1 cellular context compared by ENCODE assay signal in the genomic region with DNA sequence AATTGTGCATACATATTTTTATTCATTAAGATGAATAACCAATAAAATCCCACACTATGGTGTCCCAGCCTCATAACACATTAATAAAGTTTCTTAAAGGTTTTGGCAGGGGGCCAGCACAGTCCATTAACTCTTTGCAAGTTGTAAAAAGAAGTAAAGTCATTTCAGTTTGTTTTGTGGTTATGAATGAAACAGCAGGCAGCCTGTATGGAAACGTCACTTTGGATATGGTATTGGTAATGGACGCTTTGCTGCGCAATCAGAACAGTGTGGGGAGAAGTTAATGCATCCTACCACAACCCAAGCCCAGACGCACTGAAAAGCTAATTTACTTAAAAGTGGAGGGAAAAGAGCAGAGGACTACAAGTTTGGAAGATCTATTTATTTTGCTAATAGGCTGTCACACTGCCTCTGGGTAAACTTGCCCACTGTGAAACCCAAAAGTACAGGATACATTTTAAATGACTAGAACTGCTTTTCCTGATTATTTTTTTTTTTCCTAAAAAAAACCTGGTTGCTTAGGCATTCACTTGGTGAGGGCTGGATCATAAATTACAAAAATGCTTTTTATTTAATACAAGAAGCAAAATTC.
A peak's percentile ranks its signal among the peaks of the same experiment; 100 is the strongest.
TF ChIP-seq lines count a peak whose summit lies in the region.

No MANE protein-coding gene starts in this region.

TF ChIP-seq in HEK293, 187 proteins besides CTCF, POLR2A, EP300 and RAD21 (continued from another document and continues in another):
- TF ChIP-seq, protein P1, sequence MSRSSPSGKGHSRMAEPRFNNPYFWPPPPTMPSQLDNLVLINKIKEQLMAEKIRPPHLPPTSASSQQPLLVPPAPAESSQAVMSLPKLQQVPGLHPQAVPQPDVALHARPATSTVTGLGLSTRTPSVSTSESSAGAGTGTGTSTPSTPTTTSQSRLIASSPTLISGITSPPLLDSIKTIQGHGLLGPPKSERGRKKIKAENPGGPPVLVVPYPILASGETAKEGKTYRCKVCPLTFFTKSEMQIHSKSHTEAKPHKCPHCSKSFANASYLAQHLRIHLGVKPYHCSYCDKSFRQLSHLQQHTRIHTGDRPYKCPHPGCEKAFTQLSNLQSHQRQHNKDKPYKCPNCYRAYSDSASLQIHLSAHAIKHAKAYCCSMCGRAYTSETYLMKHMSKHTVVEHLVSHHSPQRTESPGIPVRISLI (tag by site-specific recombination; IDR thresholded peaks at IDR 0.05): no peak
- TF ChIP-seq ZNF426 (tag by site-specific recombination; IDR thresholded peaks at IDR 0.05) (no peak), ZNF571 (tag by site-specific recombination; IDR thresholded peaks at IDR 0.05) (no peak), ZNF701 (tag by site-specific recombination; IDR thresholded peaks at IDR 0.05) (no peak), ZNF184 (tag by site-specific recombination; IDR thresholded peaks at IDR 0.05) (peak; percentile 78; the same call in 1 of the 2 replicates), WT1 (tag by site-specific recombination; IDR thresholded peaks at IDR 0.05) (peak; percentile 87), MYNN (tag by site-specific recombination; IDR thresholded peaks at IDR 0.05; ENCODE audit: borderline replicate concordance) (no peak), ZNF16 (tag by site-specific recombination; IDR thresholded peaks at IDR 0.05; ENCODE audit: low read depth) (no peak), ZNF266 (tag by site-specific recombination; IDR thresholded peaks at IDR 0.05; ENCODE audit: low read depth) (no peak), ZNF629 (tag by site-specific recombination; IDR thresholded peaks at IDR 0.05) (peak; percentile 81), ZNF549 (tag by site-specific recombination; IDR thresholded peaks at IDR 0.05) (peak; percentile 65; the same call in 1 of the 2 replicates), OVOL3 (tag by site-specific recombination; IDR thresholded peaks at IDR 0.05) (no peak), ZNF133 (tag by site-specific recombination; IDR thresholded peaks at IDR 0.05) (no peak), KLF10 (tag by site-specific recombination; IDR thresholded peaks at IDR 0.05) (peak; percentile 80), ZEB2 (tag by site-specific recombination; IDR thresholded peaks at IDR 0.05) (peak; percentile 85), ZNF221 (tag by site-specific recombination; IDR thresholded peaks at IDR 0.05; ENCODE audit: borderline replicate concordance) (no peak), ZNF114 (tag by site-specific recombination; IDR thresholded peaks at IDR 0.05) (no peak), ZSCAN30 (tag by site-specific recombination; IDR thresholded peaks at IDR 0.05) (peak; percentile 61; the same call in 1 of the 2 replicates), ZNF670 (tag by site-specific recombination; IDR thresholded peaks at IDR 0.05; ENCODE audit: low read depth) (no peak), ZNF514 (tag by site-specific recombination; IDR thresholded peaks at IDR 0.05) (no peak), GLI2 (tag by site-specific recombination; IDR thresholded peaks at IDR 0.05; ENCODE audit: borderline replicate concordance, low read depth) (0 out of 2 replicates have a peak, but pooled peaks have one; percentile 41), KLF9 (tag by site-specific recombination; IDR thresholded peaks at IDR 0.05; ENCODE audit: low read depth) (no peak), ZNF239 (tag by site-specific recombination; IDR thresholded peaks at IDR 0.05) (no peak), ZSCAN16 (tag by site-specific recombination; IDR thresholded peaks at IDR 0.05) (no peak), TSHZ1 (tag by site-specific recombination; IDR thresholded peaks at IDR 0.05; ENCODE audit: borderline replicate concordance) (peak; percentile 75; the same call in 1 of the 2 replicates), ZNF837 (tag by site-specific recombination; IDR thresholded peaks at IDR 0.05) (no peak), ZNF354C (tag by site-specific recombination; IDR thresholded peaks at IDR 0.05; ENCODE audit: borderline replicate concordance, low read depth) (no peak), ZNF280D (tag by site-specific recombination; IDR thresholded peaks at IDR 0.05) (no peak), BCL11A (tag by site-specific recombination; IDR thresholded peaks at IDR 0.05; ENCODE audit: low read depth) (peak; percentile 81; the same call in 1 of the 2 replicates), ZNF777 (tag by site-specific recombination; IDR thresholded peaks at IDR 0.05; ENCODE audit: borderline replicate concordance) (no peak), ZNF214 (tag by site-specific recombination; IDR thresholded peaks at IDR 0.05; ENCODE audit: borderline replicate concordance) (no peak; the same call in 1 of the 2 replicates), HOXD13 (CRISPR knock-in tag; IDR thresholded peaks at IDR 0.05; ENCODE audit: borderline replicate concordance) (peak; percentile 72; the same call in 1 of the 2 replicates), ZNF311 (tag by site-specific recombination; IDR thresholded peaks at IDR 0.05; ENCODE audit: borderline replicate concordance) (no peak), IKZF3 (tag by site-specific recombination; IDR thresholded peaks at IDR 0.05) (peak; percentile 90), ZNF776 (tag by site-specific recombination; IDR thresholded peaks at IDR 0.05; ENCODE audit: borderline replicate concordance) (no peak; the same call in 1 of the 2 replicates), ZNF76 (tag by site-specific recombination; IDR thresholded peaks at IDR 0.05; ENCODE audit: borderline replicate concordance, low read depth) (peak; percentile 43; the same call in 1 of the 2 replicates), YY2 (tag by site-specific recombination; IDR thresholded peaks at IDR 0.05) (no peak), ZNF423 (tag by site-specific recombination; IDR thresholded peaks at IDR 0.05) (no peak), SP2 (tag by site-specific recombination; IDR thresholded peaks at IDR 0.05) (no peak), ZNF175 (tag by site-specific recombination; IDR thresholded peaks at IDR 0.05) (no peak), ZNF791 (tag by site-specific recombination; IDR thresholded peaks at IDR 0.05) (no peak), ZNF830 (tag by site-specific recombination; IDR thresholded peaks at IDR 0.05; ENCODE audit: low read depth) (peak; percentile 72), ZNF155 (tag by site-specific recombination; IDR thresholded peaks at IDR 0.05) (no peak)
- TF ChIP-seq, protein P2, sequence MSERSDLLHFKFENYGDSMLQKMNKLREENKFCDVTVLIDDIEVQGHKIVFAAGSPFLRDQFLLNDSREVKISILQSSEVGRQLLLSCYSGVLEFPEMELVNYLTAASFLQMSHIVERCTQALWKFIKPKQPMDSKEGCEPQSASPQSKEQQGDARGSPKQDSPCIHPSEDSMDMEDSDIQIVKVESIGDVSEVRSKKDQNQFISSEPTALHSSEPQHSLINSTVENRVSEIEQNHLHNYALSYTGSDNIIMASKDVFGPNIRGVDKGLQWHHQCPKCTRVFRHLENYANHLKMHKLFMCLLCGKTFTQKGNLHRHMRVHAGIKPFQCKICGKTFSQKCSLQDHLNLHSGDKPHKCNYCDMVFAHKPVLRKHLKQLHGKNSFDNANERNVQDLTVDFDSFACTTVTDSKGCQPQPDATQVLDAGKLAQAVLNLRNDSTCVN (tag by site-specific recombination; optimal IDR thresholded peaks at IDR 0.05): no peak
- TF ChIP-seq, protein P3, sequence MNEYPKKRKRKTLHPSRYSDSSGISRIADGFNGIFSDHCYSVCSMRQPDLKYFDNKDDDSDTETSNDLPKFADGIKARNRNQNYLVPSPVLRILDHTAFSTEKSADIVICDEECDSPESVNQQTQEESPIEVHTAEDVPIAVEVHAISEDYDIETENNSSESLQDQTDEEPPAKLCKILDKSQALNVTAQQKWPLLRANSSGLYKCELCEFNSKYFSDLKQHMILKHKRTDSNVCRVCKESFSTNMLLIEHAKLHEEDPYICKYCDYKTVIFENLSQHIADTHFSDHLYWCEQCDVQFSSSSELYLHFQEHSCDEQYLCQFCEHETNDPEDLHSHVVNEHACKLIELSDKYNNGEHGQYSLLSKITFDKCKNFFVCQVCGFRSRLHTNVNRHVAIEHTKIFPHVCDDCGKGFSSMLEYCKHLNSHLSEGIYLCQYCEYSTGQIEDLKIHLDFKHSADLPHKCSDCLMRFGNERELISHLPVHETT (tag by site-specific recombination; IDR thresholded peaks at IDR 0.05): no peak
- TF ChIP-seq, protein P4, sequence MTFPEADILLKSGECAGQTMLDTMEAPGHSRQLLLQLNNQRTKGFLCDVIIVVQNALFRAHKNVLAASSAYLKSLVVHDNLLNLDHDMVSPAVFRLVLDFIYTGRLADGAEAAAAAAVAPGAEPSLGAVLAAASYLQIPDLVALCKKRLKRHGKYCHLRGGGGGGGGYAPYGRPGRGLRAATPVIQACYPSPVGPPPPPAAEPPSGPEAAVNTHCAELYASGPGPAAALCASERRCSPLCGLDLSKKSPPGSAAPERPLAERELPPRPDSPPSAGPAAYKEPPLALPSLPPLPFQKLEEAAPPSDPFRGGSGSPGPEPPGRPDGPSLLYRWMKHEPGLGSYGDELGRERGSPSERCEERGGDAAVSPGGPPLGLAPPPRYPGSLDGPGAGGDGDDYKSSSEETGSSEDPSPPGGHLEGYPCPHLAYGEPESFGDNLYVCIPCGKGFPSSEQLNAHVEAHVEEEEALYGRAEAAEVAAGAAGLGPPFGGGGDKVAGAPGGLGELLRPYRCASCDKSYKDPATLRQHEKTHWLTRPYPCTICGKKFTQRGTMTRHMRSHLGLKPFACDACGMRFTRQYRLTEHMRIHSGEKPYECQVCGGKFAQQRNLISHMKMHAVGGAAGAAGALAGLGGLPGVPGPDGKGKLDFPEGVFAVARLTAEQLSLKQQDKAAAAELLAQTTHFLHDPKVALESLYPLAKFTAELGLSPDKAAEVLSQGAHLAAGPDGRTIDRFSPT (tag by site-specific recombination; IDR thresholded peaks at IDR 0.05): peak; percentile 67; the same call in 1 of the 2 replicates
- TF ChIP-seq, protein P5, sequence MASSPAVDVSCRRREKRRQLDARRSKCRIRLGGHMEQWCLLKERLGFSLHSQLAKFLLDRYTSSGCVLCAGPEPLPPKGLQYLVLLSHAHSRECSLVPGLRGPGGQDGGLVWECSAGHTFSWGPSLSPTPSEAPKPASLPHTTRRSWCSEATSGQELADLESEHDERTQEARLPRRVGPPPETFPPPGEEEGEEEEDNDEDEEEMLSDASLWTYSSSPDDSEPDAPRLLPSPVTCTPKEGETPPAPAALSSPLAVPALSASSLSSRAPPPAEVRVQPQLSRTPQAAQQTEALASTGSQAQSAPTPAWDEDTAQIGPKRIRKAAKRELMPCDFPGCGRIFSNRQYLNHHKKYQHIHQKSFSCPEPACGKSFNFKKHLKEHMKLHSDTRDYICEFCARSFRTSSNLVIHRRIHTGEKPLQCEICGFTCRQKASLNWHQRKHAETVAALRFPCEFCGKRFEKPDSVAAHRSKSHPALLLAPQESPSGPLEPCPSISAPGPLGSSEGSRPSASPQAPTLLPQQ (tag by site-specific recombination; IDR thresholded peaks at IDR 0.05): 0 out of 2 replicates have a peak, but pooled peaks have one; percentile 32
